In the genomic region with DNA sequence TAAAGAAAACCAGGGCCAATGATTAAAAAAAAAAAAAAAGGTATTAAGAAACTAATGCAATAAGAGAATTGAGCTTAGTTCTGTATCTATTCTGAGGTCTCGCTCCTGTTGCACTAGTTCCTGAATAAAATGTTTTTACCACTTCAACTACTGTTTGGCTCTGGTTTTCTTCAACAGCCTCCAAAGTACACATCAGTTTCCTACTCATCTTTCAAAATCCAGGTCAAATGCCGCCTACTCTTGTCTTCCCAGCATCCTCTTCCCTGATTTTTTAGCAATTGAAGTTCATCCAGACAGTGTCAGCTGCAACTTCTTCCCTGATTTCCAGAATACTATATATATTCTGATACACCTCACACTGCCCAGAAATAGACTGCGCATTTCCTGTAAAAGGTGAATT, we compare ENCODE assay signal across 2 cellular contexts.
TF ChIP-seq lines count a peak whose summit lies in the region.

No MANE protein-coding gene starts in this region.

TF ChIP-seq in HCT116, 20 proteins besides CTCF, POLR2A, EP300 and RAD21:
- TF ChIP-seq MAX (IDR thresholded peaks at IDR 0.05) (no peak), EZH2 (IDR thresholded peaks at IDR 0.05) (no peak), ZFX (IDR thresholded peaks at IDR 0.05) (no peak), ELF1 (IDR thresholded peaks at IDR 0.05; ENCODE audit: borderline replicate concordance, low read depth) (no peak), YY1 (IDR thresholded peaks at IDR 0.05; ENCODE audit: extremely low read depth, insufficient replicate concordance, low read depth, low read length) (no peak), SIN3A (IDR thresholded peaks at IDR 0.05; ENCODE audit: low read depth) (no peak), ATF3 (IDR thresholded peaks at IDR 0.05) (no peak), EZH2phosphoT487 (IDR thresholded peaks at IDR 0.05; ENCODE audit: borderline replicate concordance) (no peak), CBX3 (IDR thresholded peaks at IDR 0.05; ENCODE audit: low read depth) (no peak), TCF7L2 (IDR thresholded peaks at IDR 0.05; ENCODE audit: borderline replicate concordance, extremely low read depth, insufficient read depth, insufficient read length) (no peak), POLR2AphosphoS5 (IDR thresholded peaks at IDR 0.05; ENCODE audit: low read depth, low read length) (no peak), CEBPB (IDR thresholded peaks at IDR 0.05; ENCODE audit: low read depth) (no peak)
- TF ChIP-seq, protein P1, sequence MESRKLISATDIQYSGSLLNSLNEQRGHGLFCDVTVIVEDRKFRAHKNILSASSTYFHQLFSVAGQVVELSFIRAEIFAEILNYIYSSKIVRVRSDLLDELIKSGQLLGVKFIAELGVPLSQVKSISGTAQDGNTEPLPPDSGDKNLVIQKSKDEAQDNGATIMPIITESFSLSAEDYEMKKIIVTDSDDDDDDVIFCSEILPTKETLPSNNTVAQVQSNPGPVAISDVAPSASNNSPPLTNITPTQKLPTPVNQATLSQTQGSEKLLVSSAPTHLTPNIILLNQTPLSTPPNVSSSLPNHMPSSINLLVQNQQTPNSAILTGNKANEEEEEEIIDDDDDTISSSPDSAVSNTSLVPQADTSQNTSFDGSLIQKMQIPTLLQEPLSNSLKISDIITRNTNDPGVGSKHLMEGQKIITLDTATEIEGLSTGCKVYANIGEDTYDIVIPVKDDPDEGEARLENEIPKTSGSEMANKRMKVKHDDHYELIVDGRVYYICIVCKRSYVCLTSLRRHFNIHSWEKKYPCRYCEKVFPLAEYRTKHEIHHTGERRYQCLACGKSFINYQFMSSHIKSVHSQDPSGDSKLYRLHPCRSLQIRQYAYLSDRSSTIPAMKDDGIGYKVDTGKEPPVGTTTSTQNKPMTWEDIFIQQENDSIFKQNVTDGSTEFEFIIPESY (IDR thresholded peaks at IDR 0.05; ENCODE audit: extremely low read depth, insufficient replicate concordance, low read length): no peak
TF ChIP-seq in HCT116: peak in this region for 0.

TF ChIP-seq in K562, 482 proteins besides CTCF, POLR2A, EP300 and RAD21:
- TF ChIP-seq RBM14 (IDR thresholded peaks at IDR 0.05; ENCODE audit: borderline replicate concordance, insufficient read depth, low read depth, low read length) (no peak), ZFX (CRISPR knock-in tag; IDR thresholded peaks at IDR 0.05) (no peak), GATAD2A (IDR thresholded peaks at IDR 0.05) (no peak), ZNF785 (CRISPR knock-in tag; IDR thresholded peaks at IDR 0.05) (no peak), TRIM28 (IDR thresholded peaks at IDR 0.05) (no peak), ATF1 (CRISPR knock-in tag; IDR thresholded peaks at IDR 0.05) (no peak), ATF1 (tag; IDR thresholded peaks at IDR 0.05) (no peak)
